In the genomic region with DNA sequence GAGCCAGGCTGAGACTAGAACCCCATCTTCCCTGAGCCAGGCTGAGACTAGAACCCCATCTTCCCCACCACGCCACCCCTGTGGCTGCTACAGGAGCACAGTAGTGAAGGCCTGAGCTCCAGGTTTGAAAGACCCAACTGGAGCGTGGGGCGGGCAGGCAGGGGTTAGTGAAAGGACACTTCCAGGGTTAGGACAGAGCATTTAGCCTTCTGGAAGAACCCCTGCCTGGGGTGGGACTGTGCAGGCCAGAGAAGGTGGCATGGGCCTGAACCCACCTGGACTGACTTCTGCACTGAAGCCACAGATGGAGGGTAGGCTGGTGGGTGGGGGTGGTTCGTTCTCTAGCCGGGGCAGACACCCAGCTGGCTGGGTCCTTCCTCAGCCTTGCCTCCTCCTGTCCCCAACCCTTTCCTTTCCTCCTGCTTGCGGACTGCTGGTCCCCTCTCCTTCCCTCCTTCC, we compare ENCODE assay signal across 12 cellular contexts. TPM values are rescaled to one million over a fixed set of nuclear protein-coding genes. Genes with fewer than 3 reads are reported as not detected.
DNase-seq lines count a peak whose midpoint lies in the region; ATAC-seq, FAIRE-seq and TF ChIP-seq lines count a peak whose summit lies in the region.
"Had no signal": no experiment of that assay in that cellular context is flagged by ENCODE, and none has a peak within 500 bp of the region (broad histone marks: within the 10 kb centered on the region; RNA-seq: fewer than 3 reads in every experiment).

No MANE protein-coding gene starts in this region.

- no peak for TF ChIP-seq CTCF in astrocyte (IDR thresholded peaks at IDR 0.05; ENCODE audit: insufficient read depth, low read depth, low read length)
- TF ChIP-seq CTCF in neural cell (IDR thresholded peaks at IDR 0.05; ENCODE audit: poor library complexity, severe bottlenecking), result no peak
- TF ChIP-seq CTCF in upper lobe of right lung (IDR thresholded peaks at IDR 0.05), result no peak

- H2AFZ ChIP-seq in astrocyte (ENCODE audit: low read depth, low read length) (no peak overlapping the region), neural cell (ENCODE audit: low read depth, low read length) (no peak overlapping the region)

- H3K9ac ChIP-seq in astrocyte (ENCODE audit: low read length) (no peak overlapping the region), neural cell (ENCODE audit: low read length) (no peak overlapping the region)

- H3K79me2 ChIP-seq in astrocyte (ENCODE audit: insufficient read depth, low read length) (no peaks in the 10 kb centered on the region), neural cell (replicated peaks; ENCODE audit: insufficient read depth, low read length) (no peaks in the 10 kb centered on the region)

- no peak for FAIRE-seq in astrocyte (lab: Jason Lieb, UNC)
- FAIRE-seq: TTC549 had no signal

- peak overlapping the region; percentile 94 to 95 for H3K27ac Mint-ChIP-seq in activated naive CD4-positive, alpha-beta T cell treated with anti-CD3 and anti-CD28 coated beads, Interleukin-2, amount 50 U/mL, for 72 hours
- H3K27ac Mint-ChIP-seq in astrocyte (ENCODE audit: unreplicated experiment), result no peak overlapping the region

- H3K36me3 Mint-ChIP-seq in activated naive CD4-positive, alpha-beta T cell treated with anti-CD3 and anti-CD28 coated beads, Interleukin-2, amount 50 U/mL, for 72 hours, result peaks cover 0 to 7% of the 10 kb centered on the region in 2 donors
- H3K36me3 Mint-ChIP-seq in astrocyte (ENCODE audit: low read depth, unreplicated experiment), result peaks cover 16% of the 10 kb centered on the region

- DNase-seq in activated naive CD4-positive, alpha-beta T cell treated with anti-CD3 and anti-CD28 coated beads, Interleukin-2, amount 50 U/mL, for 72 hours (ENCODE audit: low spot score in 2 of 2), result peak in 1 of 2 donors; percentile 58
- no peak for DNase-seq in activated naive CD4-positive, alpha-beta T cell treated with anti-CD3 and anti-CD28 coated beads, Interleukin-2, amount 50 U/mL, for 16 hours
- DNase-seq in astrocyte (ENCODE audit: low read depth) (no peak), upper lobe of right lung (peak; percentile 61), DMS114 treated with DMSO at 0.1 percent for 48 hours (lab: John Stamatoyannopoulos, UW; ENCODE audit: unreplicated experiment) (no peak), cerebellar cortex (ENCODE audit: low spot score) (no peak)
- DNase-seq in stimulated activated CD4-positive, alpha-beta T cell treated with anti-CD3 and anti-CD28 coated beads, Interleukin-4, amount 100 ng/mL, for 4 hours, result no peak
- DNase-seq: lower lobe of right lung, NCI-H1105, occipital lobe had no signal

- H3K4me1 ChIP-seq in astrocyte (ENCODE audit: insufficient read depth, low read length), result no peaks in the 10 kb centered on the region
- peaks cover 14% of the 10 kb centered on the region for H3K4me1 ChIP-seq in upper lobe of right lung

- H3K27me3 Mint-ChIP-seq in astrocyte (ENCODE audit: low read depth, unreplicated experiment), result no peaks in the 10 kb centered on the region

- intact Hi-C loops in upper lobe of right lung (cut with DNase I), result no loop called here

- peaks cover 21% of the 10 kb centered on the region for H3K36me3 ChIP-seq in astrocyte (ENCODE audit: insufficient read depth, low read length)
- H3K36me3 ChIP-seq in neural cell (ENCODE audit: insufficient read depth, low read length), result no peaks in the 10 kb centered on the region
- H3K36me3 ChIP-seq in upper lobe of right lung, result peaks cover 70% of the 10 kb centered on the region

- H4K20me1 ChIP-seq in astrocyte (ENCODE audit: insufficient read depth, low read length) (peaks cover 29% of the 10 kb centered on the region), neural cell (ENCODE audit: insufficient read depth) (no peaks in the 10 kb centered on the region)

- peak overlapping the region; percentile 66 for H3K4me3 Mint-ChIP-seq in astrocyte (ENCODE audit: unreplicated experiment)

- TF ChIP-seq RAD21 in neural cell (conservative IDR thresholded peaks at IDR 0.05), result no peak

- H3K9me3 ChIP-seq in astrocyte (ENCODE audit: insufficient read depth, low read depth, low read length), result no peaks in the 10 kb centered on the region
- no peaks in the 10 kb centered on the region for H3K9me3 ChIP-seq in neural cell (ENCODE audit: low read length)
- no peaks in the 10 kb centered on the region for H3K9me3 ChIP-seq in upper lobe of right lung
- H3K9me3 ChIP-seq: lower lobe of right lung had no signal

- H3K9me2 ChIP-seq in neural cell (ENCODE audit: insufficient read depth, low read length), result no peaks in the 10 kb centered on the region

- H3K4me1 Mint-ChIP-seq in astrocyte (ENCODE audit: low read depth, unreplicated experiment), result no peaks in the 10 kb centered on the region

- no peak for TF ChIP-seq EP300 in neural cell (conservative IDR thresholded peaks at IDR 0.05; ENCODE audit: poor library complexity, severe bottlenecking)

- H3K4me3 ChIP-seq in astrocyte (ENCODE audit: insufficient read depth, low read depth, low read length) (no peak overlapping the region), neural cell (ENCODE audit: low read length) (no peak overlapping the region), upper lobe of right lung (no peak overlapping the region)
- H3K4me3 ChIP-seq: lower lobe of right lung had no signal

- peak; percentile 4 for ATAC-seq in activated naive CD4-positive, alpha-beta T cell treated with anti-CD3 and anti-CD28 coated beads, Interleukin-2, amount 50 U/mL, for 72 hours
- ATAC-seq in upper lobe of right lung, result no peak
- ATAC-seq: lower lobe of right lung had no signal

- H3K27ac ChIP-seq in astrocyte (ENCODE audit: low read depth, low read length) (no peak overlapping the region), neural cell (ENCODE audit: low read length) (no peak overlapping the region), upper lobe of right lung (no peak overlapping the region)

- H3K27me3 ChIP-seq in astrocyte (ENCODE audit: insufficient read depth, low read length) (no peaks in the 10 kb centered on the region), neural cell (ENCODE audit: insufficient read depth, low read depth, low read length) (no peaks in the 10 kb centered on the region), upper lobe of right lung (no peaks in the 10 kb centered on the region)

- no peaks in the 10 kb centered on the region for H3F3A ChIP-seq in neural cell (ENCODE audit: insufficient read depth, low read length, poor library complexity, severe bottlenecking)

- no peaks in the 10 kb centered on the region for H3K9me3 Mint-ChIP-seq in activated naive CD4-positive, alpha-beta T cell treated with anti-CD3 and anti-CD28 coated beads, Interleukin-2, amount 50 U/mL, for 72 hours
- no peaks in the 10 kb centered on the region for H3K9me3 Mint-ChIP-seq in astrocyte (ENCODE audit: unreplicated experiment)

- H3K4me2 ChIP-seq in astrocyte (ENCODE audit: low read length) (no peak overlapping the region), neural cell (ENCODE audit: low read length) (no peak overlapping the region)

TF ChIP-seq in neural cell, 6 proteins besides CTCF, POLR2A, EP300 and RAD21:
- peak; percentile 7 for TF ChIP-seq POLR2AphosphoS5 (IDR thresholded peaks at IDR 0.05)
- TF ChIP-seq TAF1 (IDR thresholded peaks at IDR 0.05; ENCODE audit: low read depth), result no peak
- TF ChIP-seq EZH2 (IDR thresholded peaks at IDR 0.05; ENCODE audit: borderline replicate concordance, insufficient read depth, low read length, poor library complexity, severe bottlenecking), result no peak
- TF ChIP-seq, protein P1, sequence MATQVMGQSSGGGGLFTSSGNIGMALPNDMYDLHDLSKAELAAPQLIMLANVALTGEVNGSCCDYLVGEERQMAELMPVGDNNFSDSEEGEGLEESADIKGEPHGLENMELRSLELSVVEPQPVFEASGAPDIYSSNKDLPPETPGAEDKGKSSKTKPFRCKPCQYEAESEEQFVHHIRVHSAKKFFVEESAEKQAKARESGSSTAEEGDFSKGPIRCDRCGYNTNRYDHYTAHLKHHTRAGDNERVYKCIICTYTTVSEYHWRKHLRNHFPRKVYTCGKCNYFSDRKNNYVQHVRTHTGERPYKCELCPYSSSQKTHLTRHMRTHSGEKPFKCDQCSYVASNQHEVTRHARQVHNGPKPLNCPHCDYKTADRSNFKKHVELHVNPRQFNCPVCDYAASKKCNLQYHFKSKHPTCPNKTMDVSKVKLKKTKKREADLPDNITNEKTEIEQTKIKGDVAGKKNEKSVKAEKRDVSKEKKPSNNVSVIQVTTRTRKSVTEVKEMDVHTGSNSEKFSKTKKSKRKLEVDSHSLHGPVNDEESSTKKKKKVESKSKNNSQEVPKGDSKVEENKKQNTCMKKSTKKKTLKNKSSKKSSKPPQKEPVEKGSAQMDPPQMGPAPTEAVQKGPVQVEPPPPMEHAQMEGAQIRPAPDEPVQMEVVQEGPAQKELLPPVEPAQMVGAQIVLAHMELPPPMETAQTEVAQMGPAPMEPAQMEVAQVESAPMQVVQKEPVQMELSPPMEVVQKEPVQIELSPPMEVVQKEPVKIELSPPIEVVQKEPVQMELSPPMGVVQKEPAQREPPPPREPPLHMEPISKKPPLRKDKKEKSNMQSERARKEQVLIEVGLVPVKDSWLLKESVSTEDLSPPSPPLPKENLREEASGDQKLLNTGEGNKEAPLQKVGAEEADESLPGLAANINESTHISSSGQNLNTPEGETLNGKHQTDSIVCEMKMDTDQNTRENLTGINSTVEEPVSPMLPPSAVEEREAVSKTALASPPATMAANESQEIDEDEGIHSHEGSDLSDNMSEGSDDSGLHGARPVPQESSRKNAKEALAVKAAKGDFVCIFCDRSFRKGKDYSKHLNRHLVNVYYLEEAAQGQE (IDR thresholded peaks at IDR 0.05; ENCODE audit: borderline replicate concordance), result no peak
- no peak for TF ChIP-seq SMC3 (conservative IDR thresholded peaks at IDR 0.05; ENCODE audit: poor library complexity)
- no peak for TF ChIP-seq MXI1 (conservative IDR thresholded peaks at IDR 0.05; ENCODE audit: poor library complexity, severe bottlenecking)

RNA-seq across cellular contexts. Expression of gene SUN2, which starts 24.1 kb away (rescaled TPM):
- total RNA-seq in activated naive CD4-positive, alpha-beta T cell treated with anti-CD3 and anti-CD28 coated beads, Interleukin-2, amount 50 U/mL, for 72 hours, result 100 to 1,000 TPM; 142 to 241 TPM
- total RNA-seq in astrocyte (46.5 and 51.0 TPM in 2 replicates), upper lobe of right lung (242 TPM)
- polyA plus RNA-seq in neural cell, result 156 and 172 TPM in 2 replicates
- polyA minus RNA-seq in neural cell, result 111 and 142 TPM in 2 replicates

RNA-seq across cellular contexts. Expression of gene GTPBP1, which starts 26.0 kb away (rescaled TPM):
- 100 to 1,000 TPM; 109 to 142 TPM for total RNA-seq in activated naive CD4-positive, alpha-beta T cell treated with anti-CD3 and anti-CD28 coated beads, Interleukin-2, amount 50 U/mL, for 72 hours
- total RNA-seq in astrocyte (49.8 and 59.8 TPM in 2 replicates), upper lobe of right lung (72.5 TPM)
- 31.9 TPM in 2 replicates for polyA plus RNA-seq in neural cell
- polyA minus RNA-seq in neural cell, result 65.1 and 69.4 TPM in 2 replicates

RNA-seq across cellular contexts. Expression of gene JOSD1, which starts 31.0 kb away (rescaled TPM):
- total RNA-seq in activated naive CD4-positive, alpha-beta T cell treated with anti-CD3 and anti-CD28 coated beads, Interleukin-2, amount 50 U/mL, for 72 hours, result 10 to 100 TPM; 70.0 to 79.0 TPM
- total RNA-seq in astrocyte (45.6 and 48.0 TPM in 2 replicates), upper lobe of right lung (52.1 TPM)
- polyA plus RNA-seq in neural cell, result 63.5 and 71.3 TPM in 2 replicates
- polyA minus RNA-seq in neural cell, result 65.4 and 77.4 TPM in 2 replicates

RNA-seq across cellular contexts. Expression of gene TOMM22, which starts 50.0 kb away (rescaled TPM):
- total RNA-seq in activated naive CD4-positive, alpha-beta T cell treated with anti-CD3 and anti-CD28 coated beads, Interleukin-2, amount 50 U/mL, for 72 hours, result 100 to 1,000 TPM; 116 to 120 TPM
- total RNA-seq in astrocyte (75.9 and 77.8 TPM in 2 replicates), upper lobe of right lung (51.6 TPM)
- polyA plus RNA-seq in neural cell, result 79.1 and 112 TPM in 2 replicates
- 30.7 and 30.9 TPM in 2 replicates for polyA minus RNA-seq in neural cell
